1 cellular context compared by ENCODE assay signal in genomic region chr2:56191617-56192016, GRCh38.
TF ChIP-seq lines count a peak whose summit lies in the region.

No MANE protein-coding gene starts in this region.

TF ChIP-seq in H1, 55 proteins besides CTCF, POLR2A, EP300 and RAD21:
- no peak for TF ChIP-seq GABPA (IDR thresholded peaks at IDR 0.05; ENCODE audit: borderline replicate concordance, insufficient read depth, low read length)
- no peak for TF ChIP-seq SP2 (IDR thresholded peaks at IDR 0.05; ENCODE audit: low read length)
- no peak for TF ChIP-seq SP1 (IDR thresholded peaks at IDR 0.05; ENCODE audit: low read depth, low read length)
- TF ChIP-seq ATF2 (IDR thresholded peaks at IDR 0.05; ENCODE audit: low read length), result no peak
- no peak for TF ChIP-seq SIRT6 (IDR thresholded peaks at IDR 0.05; ENCODE audit: low read length)
- no peak for TF ChIP-seq POLR2AphosphoS5 (IDR thresholded peaks at IDR 0.05; ENCODE audit: low read depth, low read length)
- no peak for TF ChIP-seq HDAC6 (IDR thresholded peaks at IDR 0.05; ENCODE audit: low read depth, low read length)
- TF ChIP-seq CHD7 (IDR thresholded peaks at IDR 0.05; ENCODE audit: insufficient replicate concordance, low read length), result no peak
- no peak for TF ChIP-seq KDM5A (IDR thresholded peaks at IDR 0.05; ENCODE audit: low read length)
- TF ChIP-seq JUND (IDR thresholded peaks at IDR 0.05; ENCODE audit: low read length), result no peak
- no peak for TF ChIP-seq TEAD4 (IDR thresholded peaks at IDR 0.05; ENCODE audit: low read depth, low read length)
